ENCODE assay signal across 21 cellular contexts in genomic region chr11:15850992-15851615, GRCh38.
A peak's percentile ranks its signal among the peaks of the same experiment; 100 is the strongest.
DNase-seq lines count a peak whose midpoint lies in the region; ATAC-seq and TF ChIP-seq lines count a peak whose summit lies in the region.
"Had no signal": no experiment of that assay in that cellular context is flagged by ENCODE, and none has a peak within 500 bp of the region (broad histone marks: within the 10 kb centered on the region; RNA-seq: fewer than 3 reads in every experiment).

No MANE protein-coding gene starts in this region.

- TF ChIP-seq CTCF in fibroblast of lung (conservative IDR thresholded peaks at IDR 0.05 in 1 of 2, IDR thresholded peaks at IDR 0.05 in 1 of 2; ENCODE audit: low read depth in 1 of 2, low read length in 2 of 2) (no peak), lower lobe of right lung (IDR thresholded peaks at IDR 0.05) (no peak), gastrocnemius medialis (IDR thresholded peaks at IDR 0.05 in 4 of 5, conservative IDR thresholded peaks at IDR 0.05 in 1 of 5) (no peak), Caco-2 (IDR thresholded peaks at IDR 0.05; ENCODE audit: insufficient read depth in 1 of 2, low read depth in 1 of 2, low read length in 1 of 2, severe bottlenecking in 1 of 2, unreplicated experiment in 1 of 2) (no peak), PC-3 (conservative IDR thresholded peaks at IDR 0.05; ENCODE audit: low read depth, low read length) (no peak), breast epithelium (IDR thresholded peaks at IDR 0.05) (no peak)

- peaks cover 2% of the 10 kb centered on the region for H3K27me3 Mint-ChIP-seq in Caco-2 (ENCODE audit: insufficient read depth, unreplicated experiment)
- H3K27me3 Mint-ChIP-seq: stimulated activated memory B cell treated with anti-CD40 and anti-IgM and Interleukin-4, amounts not matched to agents 10 μg/mL and 1 μg/mL and 100 μg/mL, for 72 hours had no signal

- H2AFZ ChIP-seq in fibroblast of lung (ENCODE audit: low read length), result peak overlapping the region; percentile 19
- H2AFZ ChIP-seq in PC-3 (ENCODE audit: low read length), result no peak overlapping the region

- CTCF ChIA-PET in Caco-2 (lab: Charles Lee), result interaction anchor here (1.5 kb wide), 1 partner anchor 32 kb away, joined by 4 read pairs; no protein-coding TSS in a partner anchor
- CTCF ChIA-PET in PC-3 (lab: Charles Lee), result no interaction called here

- H3K4me3 ChIP-seq in fibroblast of lung (replicated peaks in 1 of 4; ENCODE audit: control extremely low read depth in 1 of 4, insufficient read depth in 1 of 4, low read depth in 3 of 4, low read length in 4 of 4) (no peak overlapping the region), lower lobe of right lung (no peak overlapping the region), gastrocnemius medialis (no peak overlapping the region), Caco-2 (ENCODE audit: low read depth, low read length) (no peak overlapping the region), PC-3 (ENCODE audit: low read length) (no peak overlapping the region), breast epithelium (no peak overlapping the region)

- no peak overlapping the region for H3K27ac Mint-ChIP-seq in Caco-2 (ENCODE audit: unreplicated experiment)
- H3K27ac Mint-ChIP-seq: CD4-positive, alpha-beta memory T cell; memory B cell; natural killer cell treated with Interleukin-12 subunit alpha and Interleukin-12 subunit beta and Interleukin-15 and Interleukin-18, amount 100 ng/mL, for 72 hours; stimulated activated memory B cell treated with anti-CD40 and anti-IgM and Interleukin-4, amounts not matched to agents 10 μg/mL and 1 μg/mL and 100 μg/mL, for 72 hours had no signal

- H3K9me3 Mint-ChIP-seq in Caco-2 (ENCODE audit: unreplicated experiment), result no peaks in the 10 kb centered on the region
- H3K9me3 Mint-ChIP-seq: natural killer cell treated with Interleukin-12 subunit alpha and Interleukin-12 subunit beta and Interleukin-15 and Interleukin-18, amount 100 ng/mL, for 72 hours had no signal

- intact Hi-C loops in lower lobe of right lung (cut with DNase I), result no loop called here
- intact Hi-C loops in gastrocnemius medialis (cut with DNase I; ENCODE audit: low total_unique reads), result no loop called here
- intact Hi-C loops in Caco-2 (cut with micrococcal nuclease; ENCODE audit: unreplicated experiment), result loop anchor here (5.0 to 10.0 kb wide), 2 partner anchors 61 to 134 kb away; no protein-coding TSS in a partner anchor
- intact Hi-C loops in PC-3 (cut with micrococcal nuclease), result no loop called here
- intact Hi-C loops in breast epithelium (cut with DNase I; ENCODE audit: low total_unique reads), result no loop called here

- H3K4me3 Mint-ChIP-seq in Caco-2 (ENCODE audit: unreplicated experiment), result no peak overlapping the region
- H3K4me3 Mint-ChIP-seq: CD4-positive, alpha-beta memory T cell; memory B cell; natural killer cell treated with Interleukin-12 subunit alpha and Interleukin-12 subunit beta and Interleukin-15 and Interleukin-18, amount 100 ng/mL, for 72 hours; stimulated activated memory B cell treated with anti-CD40 and anti-IgM and Interleukin-4, amounts not matched to agents 10 μg/mL and 1 μg/mL and 100 μg/mL, for 72 hours had no signal

- H3K9me3 ChIP-seq in fibroblast of lung (ENCODE audit: control insufficient read depth, insufficient read depth, low read depth, low read length) (no peaks in the 10 kb centered on the region), lower lobe of right lung (no peaks in the 10 kb centered on the region), gastrocnemius medialis (no peaks in the 10 kb centered on the region), Caco-2 (no peaks in the 10 kb centered on the region), PC-3 (ENCODE audit: low read length) (no peaks in the 10 kb centered on the region), breast epithelium (no peaks in the 10 kb centered on the region)

- H3F3A ChIP-seq in PC-3 (ENCODE audit: low read length, unreplicated experiment), result no peaks in the 10 kb centered on the region

- BruUV-seq in Caco-2 (replicated peaks; lab: Mats Ljungman, UMichigan) (no TSS peak), PC-3 (replicated peaks; lab: Mats Ljungman, UMichigan) (no TSS peak)

- H3K27ac ChIP-seq in fibroblast of lung (ENCODE audit: insufficient read depth, low read length) (no peak overlapping the region), lower lobe of right lung (peak overlapping the region; percentile 54), gastrocnemius medialis (peak overlapping the region in 3 of 4 donors; percentile 1 to 43 (median 30)), PC-3 (ENCODE audit: low read length) (no peak overlapping the region), breast epithelium (no peak overlapping the region)
- H3K27ac ChIP-seq: RWPE1, WERI-Rb-1 had no signal

- ATAC-seq in lower lobe of right lung (peak in 1 of 2 donors; percentile 31), gastrocnemius medialis (no peak), PC-3 (no peak)
- ATAC-seq: natural killer cell treated with Interleukin-12 subunit alpha and Interleukin-12 subunit beta and Interleukin-15 and Interleukin-18, amount 100 ng/mL, for 72 hours; stimulated activated memory B cell treated with anti-CD40 and anti-IgM and Interleukin-4, amounts not matched to agents 10 μg/mL and 1 μg/mL and 100 μg/mL, for 72 hours had no signal

- in situ Hi-C loops in gastrocnemius medialis (cut with MboI; ENCODE audit: low sequenced_read_pairs in 4 of 4), result no loop called here

- H3K9ac ChIP-seq in fibroblast of lung (ENCODE audit: insufficient read depth, low read length) (no peak overlapping the region), PC-3 (ENCODE audit: low read length) (no peak overlapping the region)

- H3K4me1 ChIP-seq in fibroblast of lung (ENCODE audit: control insufficient read depth, extremely low read depth, insufficient read depth, low read length), result no peaks in the 10 kb centered on the region
- H3K4me1 ChIP-seq in lower lobe of right lung, result no peaks in the 10 kb centered on the region
- peaks cover 7 to 13% of the 10 kb centered on the region in 2 donors for H3K4me1 ChIP-seq in gastrocnemius medialis
- H3K4me1 ChIP-seq in Caco-2, result no peaks in the 10 kb centered on the region; the same call in 1 of the 2 replicates
- no peaks in the 10 kb centered on the region for H3K4me1 ChIP-seq in PC-3 (ENCODE audit: insufficient read depth, low read length)
- no peaks in the 10 kb centered on the region for H3K4me1 ChIP-seq in breast epithelium

- H3K27me3 ChIP-seq in fibroblast of lung (ENCODE audit: control insufficient read depth, insufficient read depth, low read length) (no peaks in the 10 kb centered on the region), lower lobe of right lung (ENCODE audit: low read depth) (no peaks in the 10 kb centered on the region), gastrocnemius medialis (no peaks in the 10 kb centered on the region), Caco-2 (replicated peaks; ENCODE audit: control insufficient read depth, insufficient read depth, low read length) (no peaks in the 10 kb centered on the region), PC-3 (ENCODE audit: low read length) (no peaks in the 10 kb centered on the region), breast epithelium (no peaks in the 10 kb centered on the region)

- DNase-seq in NCI-H446 treated with DMSO at 0.1 percent for 48 hours (lab: John Stamatoyannopoulos, UW) (peak; percentile 39), fibroblast of lung (ENCODE audit: low read depth in 2 of 2) (no peak), lower lobe of right lung (no peak), gastrocnemius medialis (no peak), Caco-2 (no peak), PC-3 (no peak), breast epithelium (ENCODE audit: low spot score in 2 of 2) (no peak), SHP77 (lab: John Stamatoyannopoulos, UW) (no peak)
- DNase-seq: activated CD4-positive, alpha-beta T cell treated with anti-CD3 and anti-CD28 coated beads, Interleukin-2, amount 50 U/mL, for 48 hours; activated naive CD4-positive, alpha-beta T cell treated with anti-CD3 and anti-CD28 coated beads, Interleukin-2, amount 50 U/mL, for 16 hours; activated T-cell treated with anti-CD3 and anti-CD28 coated beads for 4 hours; CD4-positive, alpha-beta memory T cell; dermis blood vessel endothelial cell; NCI-H1694; stimulated activated CD4-positive, alpha-beta T cell treated with anti-CD3 and anti-CD28 coated beads, Interleukin-15, amount 100 ng/mL, for 24 hours; T-helper 1 cell; WERI-Rb-1 had no signal

- POLR2A ChIA-PET in Caco-2 (lab: Charles Lee) (no interaction called here), PC-3 (lab: Charles Lee; ENCODE audit: unreplicated experiment) (no interaction called here)

- H3K4me1 Mint-ChIP-seq in Caco-2 (ENCODE audit: low read depth, unreplicated experiment), result peaks cover 6% of the 10 kb centered on the region
- H3K4me1 Mint-ChIP-seq: CD4-positive, alpha-beta memory T cell; memory B cell; stimulated activated memory B cell treated with anti-CD40 and anti-IgM and Interleukin-4, amounts not matched to agents 10 μg/mL and 1 μg/mL and 100 μg/mL, for 72 hours had no signal

- no peaks in the 10 kb centered on the region for H3K79me2 ChIP-seq in fibroblast of lung (ENCODE audit: control insufficient read depth, insufficient read depth, low read length)
- no peaks in the 10 kb centered on the region for H3K79me2 ChIP-seq in PC-3 (ENCODE audit: low read length)

- no peaks in the 10 kb centered on the region for H3K9me2 ChIP-seq in PC-3 (replicated peaks; ENCODE audit: low read length)

- H4K20me1 ChIP-seq in fibroblast of lung (ENCODE audit: control insufficient read depth, extremely low read depth, insufficient read depth, low read length) (no peaks in the 10 kb centered on the region), PC-3 (ENCODE audit: low read length) (no peaks in the 10 kb centered on the region)

- H3K36me3 Mint-ChIP-seq in Caco-2 (ENCODE audit: insufficient read depth, unreplicated experiment), result no peaks in the 10 kb centered on the region
- H3K36me3 Mint-ChIP-seq: CD4-positive, alpha-beta memory T cell; natural killer cell treated with Interleukin-12 subunit alpha and Interleukin-12 subunit beta and Interleukin-15 and Interleukin-18, amount 100 ng/mL, for 72 hours; stimulated activated memory B cell treated with anti-CD40 and anti-IgM and Interleukin-4, amounts not matched to agents 10 μg/mL and 1 μg/mL and 100 μg/mL, for 72 hours had no signal

- no peak overlapping the region for H3K4me2 ChIP-seq in fibroblast of lung (ENCODE audit: extremely low read depth, insufficient read depth, low read length)
- no peak overlapping the region for H3K4me2 ChIP-seq in PC-3 (ENCODE audit: low read length)

- TF ChIP-seq POLR2A in gastrocnemius medialis (IDR thresholded peaks at IDR 0.05) (no peak), breast epithelium (IDR thresholded peaks at IDR 0.05) (no peak)

- no peaks in the 10 kb centered on the region for H3K36me3 ChIP-seq in fibroblast of lung (ENCODE audit: control insufficient read depth, insufficient read depth, low read length)
- no peaks in the 10 kb centered on the region for H3K36me3 ChIP-seq in lower lobe of right lung
- no peaks in the 10 kb centered on the region for H3K36me3 ChIP-seq in gastrocnemius medialis
- H3K36me3 ChIP-seq in Caco-2 (ENCODE audit: control insufficient read depth, insufficient read depth, low read length), result no peaks in the 10 kb centered on the region
- no peaks in the 10 kb centered on the region for H3K36me3 ChIP-seq in PC-3 (ENCODE audit: low read depth, low read length)
- no peaks in the 10 kb centered on the region for H3K36me3 ChIP-seq in breast epithelium
- H3K36me3 ChIP-seq: WERI-Rb-1 had no signal

Comparison
In these comparisons a context has a peak if more than half of its experiments do, and no peak if none do; other contexts are left out.
1. H3K27ac ChIP-seq: peak in lower lobe of right lung (single experiment) and gastrocnemius medialis (3 of 4); none in fibroblast of lung (single experiment), PC-3 (single experiment) and breast epithelium (0 of 2).